In genomic region chr6:108359901-108360882, GRCh38 we compare ENCODE assay signal across 12 cellular contexts.
DNase-seq lines count a peak whose midpoint lies in the region; ATAC-seq and TF ChIP-seq lines count a peak whose summit lies in the region.
"Had no signal": no experiment of that assay in that cellular context is flagged by ENCODE, and none has a peak within 500 bp of the region (broad histone marks: within the 10 kb centered on the region; RNA-seq: fewer than 3 reads in every experiment).

No MANE protein-coding gene starts in this region.

- H3K36me3 Mint-ChIP-seq in HFFc6 (ENCODE audit: low read depth) = no peaks in the 10 kb centered on the region

- H3K27ac ChIP-seq in DND-41 (ENCODE audit: low read length) = no peak overlapping the region
- no peak overlapping the region for H3K27ac ChIP-seq in upper lobe of left lung
- H3K27ac ChIP-seq: dorsolateral prefrontal cortex had no signal

- peaks cover 9% of the 10 kb centered on the region; the same call in 1 of the 2 replicates for H3K36me3 ChIP-seq in DND-41 (ENCODE audit: insufficient read depth, low read length)
- peaks cover 0 to 8% (median 0%) of the 10 kb centered on the region in 4 donors for H3K36me3 ChIP-seq in upper lobe of left lung

- ATAC-seq in DND-41 (ENCODE audit: insufficient read depth, low read depth) (no peak), upper lobe of left lung (ENCODE audit: low FRiP score in 2 of 2) (no peak), GM21786 (IDR thresholded peaks at IDR 0.05; ENCODE audit: unreplicated experiment) (no peak)

- H4K20me1 ChIP-seq in DND-41 (ENCODE audit: insufficient read depth, low read length) = no peaks in the 10 kb centered on the region

- no peak overlapping the region for H3K27ac Mint-ChIP-seq in HFFc6

- H3K9me3 ChIP-seq in DND-41 (ENCODE audit: insufficient read depth, low read length, severe bottlenecking) (no peaks in the 10 kb centered on the region), upper lobe of left lung (no peaks in the 10 kb centered on the region)

- no peak overlapping the region for H3K4me3 ChIP-seq in DND-41 (ENCODE audit: low read depth in 1 of 2, low read length in 2 of 2)
- no peak overlapping the region for H3K4me3 ChIP-seq in upper lobe of left lung
- H3K4me3 ChIP-seq: dorsolateral prefrontal cortex, smooth muscle cell had no signal

- no peak for TF ChIP-seq POLR2A in upper lobe of left lung (IDR thresholded peaks at IDR 0.05)

- 75 to 79% methylated on average over 5 of the region's 5 CpGs for whole genome bisulfite sequencing in upper lobe of left lung, 2 donors

- no peak for TF ChIP-seq EP300 in upper lobe of left lung (IDR thresholded peaks at IDR 0.05)

- H3K27me3 Mint-ChIP-seq in HFFc6 (ENCODE audit: insufficient read depth) = no peaks in the 10 kb centered on the region

- H2AFZ ChIP-seq in DND-41 (ENCODE audit: low read depth, low read length) = no peak overlapping the region

- H3K4me1 ChIP-seq in DND-41 (ENCODE audit: insufficient read depth, low read length) = no peaks in the 10 kb centered on the region
- H3K4me1 ChIP-seq in upper lobe of left lung = no peaks in the 10 kb centered on the region

- H3K4me1 Mint-ChIP-seq in HFFc6 (ENCODE audit: low read depth) = peaks cover 32% of the 10 kb centered on the region

- in situ Hi-C loops in SK-MEL-5 (cut with HindIII; ENCODE audit: low pct_unique_long_range_greater_than_20kb, low sequenced_read_pairs) = no loop called here

- no peak for DNase-seq in DND-41
- no peak for DNase-seq in HFFc6
- peak; percentile 44 for DNase-seq in SK-MEL-5 (ENCODE audit: low read depth, low spot score)
- peak; percentile 7 for DNase-seq in germinal center (ENCODE audit: low spot score)
- no peak for DNase-seq in upper lobe of left lung
- no peak for DNase-seq in NCI-H69 (lab: John Stamatoyannopoulos, UW)
- DNase-seq in AG08395 (ENCODE audit: low spot score) = no peak
- DNase-seq: activated effector memory CD4-positive, alpha-beta T cell treated with anti-CD3 and anti-CD28 coated beads, Interleukin-2, amount 50 U/mL, for 16 hours; dorsolateral prefrontal cortex; NCI-H1694 had no signal

- no peak overlapping the region for H3K4me3 Mint-ChIP-seq in HFFc6

- no peaks in the 10 kb centered on the region for H3K79me2 ChIP-seq in DND-41 (ENCODE audit: insufficient read depth, low read length)

- no peak overlapping the region for H3K9ac ChIP-seq in DND-41 (ENCODE audit: low read depth, low read length)

- TF ChIP-seq CTCF in DND-41 (IDR thresholded peaks at IDR 0.05; ENCODE audit: borderline replicate concordance, extremely low read depth, low read length, poor library complexity, severe bottlenecking) (peak; percentile 37), HFFc6 (IDR thresholded peaks at IDR 0.05) (peak; percentile 28), upper lobe of left lung (IDR thresholded peaks at IDR 0.05) (no peak)

- H3K9me3 Mint-ChIP-seq in HFFc6 = no peaks in the 10 kb centered on the region

- H3K27me3 ChIP-seq in DND-41 (ENCODE audit: insufficient read depth, low read length, poor library complexity) (no peaks in the 10 kb centered on the region), upper lobe of left lung (no peaks in the 10 kb centered on the region)
- H3K27me3 ChIP-seq: dorsolateral prefrontal cortex had no signal

- H3K4me2 ChIP-seq in DND-41 (ENCODE audit: insufficient read depth, low read length) = no peak overlapping the region
- H3K4me2 ChIP-seq: smooth muscle cell had no signal

Comparison
In these comparisons a context has a peak if more than half of its experiments do, and no peak if none do; other contexts are left out.
1. DNase-seq: peak in SK-MEL-5 (single experiment) and germinal center (single experiment); none in DND-41 (single experiment), HFFc6 (single experiment), upper lobe of left lung (0 of 2), NCI-H69 (single experiment) and AG08395 (single experiment).
2. CTCF ChIP-seq: peak in DND-41 (single experiment) and HFFc6 (single experiment); none in upper lobe of left lung (0 of 6).